Comparison of ENCODE assay signal across 1 cellular context in genomic region chr1:101346419-101346818, GRCh38.
TF ChIP-seq lines count a peak whose summit lies in the region.

No MANE protein-coding gene starts in this region.

TF ChIP-seq in IMR-90, 13 proteins besides CTCF, POLR2A, EP300 and RAD21:
- TF ChIP-seq FOS (IDR thresholded peaks at IDR 0.05; ENCODE audit: low read depth, low read length), result no peak
- TF ChIP-seq RCOR1 (IDR thresholded peaks at IDR 0.05; ENCODE audit: insufficient replicate concordance, low read length), result no peak
- TF ChIP-seq MAFK (IDR thresholded peaks at IDR 0.05; ENCODE audit: low read depth, low read length), result no peak
- no peak for TF ChIP-seq SMC3 (IDR thresholded peaks at IDR 0.05; ENCODE audit: low read depth, low read length)
- TF ChIP-seq NFE2L2 (IDR thresholded peaks at IDR 0.05; ENCODE audit: low read depth, low read length), result no peak
- TF ChIP-seq ELK1 (IDR thresholded peaks at IDR 0.05; ENCODE audit: borderline replicate concordance, low read depth, low read length), result no peak
- TF ChIP-seq CEBPB (IDR thresholded peaks at IDR 0.05; ENCODE audit: low read depth, low read length), result no peak
- no peak for TF ChIP-seq RFX5 (IDR thresholded peaks at IDR 0.05; ENCODE audit: low read depth, low read length)
- no peak for TF ChIP-seq USF2 (IDR thresholded peaks at IDR 0.05; ENCODE audit: low read depth, low read length)
- no peak for TF ChIP-seq MXI1 (IDR thresholded peaks at IDR 0.05; ENCODE audit: borderline replicate concordance, low read depth, low read length)
- no peak for TF ChIP-seq MAZ (IDR thresholded peaks at IDR 0.05; ENCODE audit: borderline replicate concordance, low read depth, low read length)
